Comparison of ENCODE assay signal across 8 cellular contexts in genomic region chr10:94546616-94547175, GRCh38. TPM values are rescaled to one million over a fixed set of nuclear protein-coding genes. Genes with fewer than 3 reads are reported as not detected.
DNase-seq lines count a peak whose midpoint lies in the region; ATAC-seq, FAIRE-seq and TF ChIP-seq lines count a peak whose summit lies in the region.

No MANE protein-coding gene starts in this region.

- WGBS in SK-N-SH (ENCODE audit: low lambda C conversion rate): 9% methylated on average over 4 of the region's 4 CpGs
- 12 to 19% methylated on average over 4 of the region's 4 CpGs for WGBS in body of pancreas, 2 donors

- peaks cover 12% of the 10 kb centered on the region for H3K4me1 ChIP-seq in A673 (ENCODE audit: insufficient read depth, low read length, poor library complexity, severe bottlenecking)
- H3K4me1 ChIP-seq in SK-N-SH (ENCODE audit: control insufficient read depth in 1 of 2, insufficient read depth in 2 of 2, low read depth in 1 of 2, low read length in 1 of 2): no peaks in the 10 kb centered on the region; a peak in 2 of 4 replicates
- H3K4me1 ChIP-seq in skeletal muscle tissue (ENCODE audit: control insufficient read depth in 3 of 3, insufficient read depth in 3 of 3, low read length in 3 of 3): peaks cover 7 to 17% (median 13%) of the 10 kb centered on the region in 3 donors
- peaks cover 21% of the 10 kb centered on the region for H3K4me1 ChIP-seq in body of pancreas

- no peak for TF ChIP-seq EP300 in SK-N-SH (IDR thresholded peaks at IDR 0.05; ENCODE audit: borderline replicate concordance in 1 of 2, low read depth in 1 of 2, low read length in 1 of 2)

- intact Hi-C loops in A673 (cut with micrococcal nuclease; ENCODE audit: unreplicated experiment) (no loop called here), body of pancreas (cut with DNase I) (no loop called here)

- POLR2A ChIA-PET in A673 (lab: Charles Lee; ENCODE audit: low non-redundant PET) (no interaction called here), SK-N-SH (lab: Yijun Ruan, JAX) (interaction anchor here (0.7 kb wide), 2 partner anchors 7 to 16 kb away, joined by 3 read pairs; no protein-coding TSS in a partner anchor)

- H2AFZ ChIP-seq in SK-N-SH (ENCODE audit: low read depth): peak overlapping the region; percentile 93

- H3K79me2 ChIP-seq in SK-N-SH (ENCODE audit: insufficient read depth): peaks cover 49% of the 10 kb centered on the region

- H3K9me3 ChIP-seq in A673 (ENCODE audit: low read depth, low read length, poor library complexity, severe bottlenecking) (no peaks in the 10 kb centered on the region), SK-N-SH (no peaks in the 10 kb centered on the region), skeletal muscle tissue (ENCODE audit: control insufficient read depth in 3 of 3, low read length in 3 of 3) (no peaks in the 10 kb centered on the region), body of pancreas (no peaks in the 10 kb centered on the region)

- H3K9ac ChIP-seq in SK-N-SH (peak overlapping the region; percentile 92), skeletal muscle tissue (ENCODE audit: low read depth in 1 of 3, low read length in 3 of 3) (peak overlapping the region in 2 of 3 donors; percentile 81 to 85)

- H3K4me2 ChIP-seq in SK-N-SH: peak overlapping the region; percentile 99

- H3K36me3 ChIP-seq in A673 (ENCODE audit: insufficient read depth, low read length, poor library complexity, severe bottlenecking): peaks cover 27% of the 10 kb centered on the region
- H3K36me3 ChIP-seq in SK-N-SH (replicated peaks in 1 of 2; ENCODE audit: control insufficient read depth in 1 of 2, insufficient read depth in 2 of 2, low read length in 1 of 2): peaks cover 0 to 4% of the 10 kb centered on the region in 2 experiments
- no peaks in the 10 kb centered on the region for H3K36me3 ChIP-seq in skeletal muscle tissue (ENCODE audit: control insufficient read depth in 3 of 3, insufficient read depth in 3 of 3, low read length in 3 of 3)
- H3K36me3 ChIP-seq in body of pancreas (replicated peaks in 1 of 2; ENCODE audit: insufficient read depth in 1 of 2, low read depth in 2 of 2): no peaks in the 10 kb centered on the region

- DNase-seq in A673 (ENCODE audit: low spot score) (peak; percentile 13), GM12865 (ENCODE audit: low read depth) (peak; percentile 22), SK-N-SH (peak; percentile 15), fibroblast of the aortic adventitia (ENCODE audit: low read depth) (peak; percentile 18), superior temporal gyrus (ENCODE audit: extremely low spot score) (no peak), frontal cortex (ENCODE audit: low spot score in 2 of 2) (no peak), body of pancreas (no peak)

- peak overlapping the region; percentile 90 for H3K4me3 ChIP-seq in A673 (ENCODE audit: low read depth, low read length, poor library complexity, severe bottlenecking)
- H3K4me3 ChIP-seq in GM12865 (ENCODE audit: low read depth, low read length): peak overlapping the region; percentile 62
- H3K4me3 ChIP-seq in SK-N-SH (ENCODE audit: low read depth in 2 of 2, low read length in 1 of 2): peak overlapping the region; percentile 59 to 98
- peak overlapping the region; percentile 95 for H3K4me3 ChIP-seq in fibroblast of the aortic adventitia (ENCODE audit: low read depth, low read length)
- H3K4me3 ChIP-seq in skeletal muscle tissue (ENCODE audit: low read length in 3 of 3): peak overlapping the region in 2 of 3 donors; percentile 81 to 92
- H3K4me3 ChIP-seq in body of pancreas: no peak overlapping the region

- H3K27me3 ChIP-seq in A673 (replicated peaks; ENCODE audit: insufficient read depth, low read depth, low read length, poor library complexity) (no peaks in the 10 kb centered on the region), SK-N-SH (ENCODE audit: insufficient read depth) (no peaks in the 10 kb centered on the region), skeletal muscle tissue (ENCODE audit: control insufficient read depth in 3 of 3, insufficient read depth in 3 of 3, low read length in 3 of 3) (peaks cover 0 to 3% (median 3%) of the 10 kb centered on the region in 3 donors), body of pancreas (no peaks in the 10 kb centered on the region)

- H4K20me1 ChIP-seq in SK-N-SH (ENCODE audit: insufficient read depth): no peaks in the 10 kb centered on the region

- no peak for TF ChIP-seq RAD21 in SK-N-SH (IDR thresholded peaks at IDR 0.05; ENCODE audit: low read length)

- H3F3A ChIP-seq in SK-N-SH (replicated peaks; ENCODE audit: insufficient read depth): peaks cover 21% of the 10 kb centered on the region

- TF ChIP-seq CTCF in A673 (conservative IDR thresholded peaks at IDR 0.05; ENCODE audit: low read depth, low read length) (no peak), GM12865 (IDR thresholded peaks at IDR 0.05; ENCODE audit: insufficient read depth, low read depth, low read length, missing control alignments) (no peak), SK-N-SH (IDR thresholded peaks at IDR 0.05) (no peak), fibroblast of the aortic adventitia (IDR thresholded peaks at IDR 0.05; ENCODE audit: insufficient read depth, low read length) (no peak), body of pancreas (IDR thresholded peaks at IDR 0.05) (no peak)

- H3K9me2 ChIP-seq in SK-N-SH: no peaks in the 10 kb centered on the region

- H3K27ac ChIP-seq in A673 (ENCODE audit: low read depth, low read length, poor library complexity, severe bottlenecking) (peak overlapping the region; percentile 90), SK-N-SH (ENCODE audit: low read depth in 2 of 2, low read length in 1 of 2) (peak overlapping the region; percentile 56 to 95), skeletal muscle tissue (ENCODE audit: low read depth, low read length) (no peak overlapping the region), body of pancreas (no peak overlapping the region)

- no peak for TF ChIP-seq POLR2A in body of pancreas (IDR thresholded peaks at IDR 0.05)

- CTCF ChIA-PET in A673 (lab: Charles Lee): no interaction called here
- CTCF ChIA-PET in SK-N-SH (lab: Yijun Ruan, JAX): interaction anchor here (1.2 kb wide), 1 partner anchor 13 kb away, joined by 3 read pairs; no protein-coding TSS in a partner anchor

- ATAC-seq in body of pancreas: no peak

- FAIRE-seq in frontal cortex (lab: Jason Lieb, UNC): no peak

- BruUV-seq in A673 (replicated peaks; lab: Mats Ljungman, UMichigan): no TSS peak

TF ChIP-seq in SK-N-SH, 30 proteins besides CTCF, POLR2A, EP300 and RAD21:
- TF ChIP-seq ELF1 (IDR thresholded peaks at IDR 0.05) (no peak), YY1 (IDR thresholded peaks at IDR 0.05; ENCODE audit: low read depth) (no peak), SIN3A (IDR thresholded peaks at IDR 0.05; ENCODE audit: borderline replicate concordance, low read depth, low read length) (no peak), NFIC (IDR thresholded peaks at IDR 0.05; ENCODE audit: borderline replicate concordance) (0 out of 2 replicates have a peak, but pooled peaks have one; percentile 16)
- TF ChIP-seq, protein P1, sequence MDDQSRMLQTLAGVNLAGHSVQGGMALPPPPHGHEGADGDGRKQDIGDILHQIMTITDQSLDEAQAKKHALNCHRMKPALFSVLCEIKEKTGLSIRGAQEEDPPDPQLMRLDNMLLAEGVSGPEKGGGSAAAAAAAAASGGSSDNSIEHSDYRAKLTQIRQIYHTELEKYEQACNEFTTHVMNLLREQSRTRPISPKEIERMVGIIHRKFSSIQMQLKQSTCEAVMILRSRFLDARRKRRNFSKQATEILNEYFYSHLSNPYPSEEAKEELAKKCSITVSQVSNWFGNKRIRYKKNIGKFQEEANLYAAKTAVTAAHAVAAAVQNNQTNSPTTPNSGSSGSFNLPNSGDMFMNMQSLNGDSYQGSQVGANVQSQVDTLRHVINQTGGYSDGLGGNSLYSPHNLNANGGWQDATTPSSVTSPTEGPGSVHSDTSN (IDR thresholded peaks at IDR 0.05): 0 out of 2 replicates have a peak, but pooled peaks have one; percentile 16
- TF ChIP-seq, protein P2, sequence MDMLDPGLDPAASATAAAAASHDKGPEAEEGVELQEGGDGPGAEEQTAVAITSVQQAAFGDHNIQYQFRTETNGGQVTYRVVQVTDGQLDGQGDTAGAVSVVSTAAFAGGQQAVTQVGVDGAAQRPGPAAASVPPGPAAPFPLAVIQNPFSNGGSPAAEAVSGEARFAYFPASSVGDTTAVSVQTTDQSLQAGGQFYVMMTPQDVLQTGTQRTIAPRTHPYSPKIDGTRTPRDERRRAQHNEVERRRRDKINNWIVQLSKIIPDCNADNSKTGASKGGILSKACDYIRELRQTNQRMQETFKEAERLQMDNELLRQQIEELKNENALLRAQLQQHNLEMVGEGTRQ (IDR thresholded peaks at IDR 0.05; ENCODE audit: borderline replicate concordance, low read depth, low read length): no peak
TF ChIP-seq in SK-N-SH: peak in this region for 2.

RNA-seq across cellular contexts. Expression of gene HELLS, which starts 1.1 kb away (rescaled TPM):
- total RNA-seq in A673 (2021) (177 and 181 TPM in 2 replicates), fibroblast of the aortic adventitia (ENCODE audit: low replicate concordance) (19.7 and 139 TPM in 2 replicates), skeletal muscle tissue (14.6 TPM), frontal cortex (14.7 TPM), body of pancreas (1 to 10 TPM; 3.0 to 3.9 TPM)
- polyA plus RNA-seq in SK-N-SH (2012; rRNA removed): 13.5 and 17.3 TPM in 2 replicates
- polyA plus RNA-seq in SK-N-SH (2012; cell fraction: cytosol; rRNA removed): 11.4 and 12.5 TPM in 2 replicates
- polyA plus RNA-seq in SK-N-SH (2012; cell fraction: nucleus; rRNA removed): 19.5 and 21.2 TPM in 2 replicates

Comparison
In these comparisons a context has a peak if more than half of its experiments do, and no peak if none do; other contexts are left out.
1. DNase-seq: peak in A673 (single experiment), GM12865 (single experiment), SK-N-SH (single experiment) and fibroblast of the aortic adventitia (single experiment); none in superior temporal gyrus (single experiment), frontal cortex (0 of 2) and body of pancreas (0 of 4).
2. H3K27ac ChIP-seq: peak in A673 (single experiment) and SK-N-SH (2 of 2); none in skeletal muscle tissue (single experiment) and body of pancreas (0 of 4).
3. H3K4me3 ChIP-seq: peak in A673 (single experiment), GM12865 (single experiment), SK-N-SH (2 of 2), fibroblast of the aortic adventitia (single experiment) and skeletal muscle tissue (2 of 3); none in body of pancreas (0 of 2).